In the genomic region with DNA sequence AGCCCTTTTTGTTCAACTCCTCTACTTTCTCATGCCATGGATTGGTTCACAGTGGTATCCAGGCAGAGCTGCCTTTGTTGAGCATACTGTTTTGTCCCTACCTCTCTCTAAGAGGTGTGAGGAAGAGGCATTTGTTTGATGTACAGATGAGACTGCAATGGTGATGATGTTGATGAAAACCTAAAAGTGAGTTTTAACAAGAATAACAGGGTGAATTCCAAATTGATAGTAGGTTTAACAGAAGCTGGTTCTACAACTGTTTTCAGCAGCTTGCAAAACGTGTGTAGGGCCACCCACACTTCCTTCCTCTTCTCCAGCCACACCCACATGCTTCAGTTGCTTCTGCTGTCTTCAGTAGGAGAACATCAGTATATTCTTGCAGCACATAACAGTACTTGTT, we compare ENCODE assay signal across 8 cellular contexts.
DNase-seq lines count a peak whose midpoint lies in the region; ATAC-seq and TF ChIP-seq lines count a peak whose summit lies in the region.

No MANE protein-coding gene starts in this region.

- no peak for TF ChIP-seq CTCF in cardiac fibroblast (IDR thresholded peaks at IDR 0.05; ENCODE audit: low read depth, low read length)

- no peak overlapping the region for H3K4me3 ChIP-seq in cardiac fibroblast (replicated peaks in 1 of 2; ENCODE audit: low read depth in 2 of 2, low read length in 2 of 2)

- DNase-seq in T-helper 1 cell: peak; percentile 33 to 87 (median 48)
- peak; percentile 46 to 52 for DNase-seq in cardiac fibroblast (ENCODE audit: low read depth in 2 of 2)
- DNase-seq in stimulated activated CD4-positive, alpha-beta T cell treated with anti-CD3 and anti-CD28 coated beads, TNF-alpha, amount 100 ng/mL, for 24 hours (ENCODE audit: low read depth in 3 of 3): peak in 2 of 3 experiments; percentile 16 to 29
- DNase-seq in SW480 (ENCODE audit: low spot score): no peak
- DNase-seq in NCI-H187 (lab: John Stamatoyannopoulos, UW): no peak

- ATAC-seq in GM18909 (IDR thresholded peaks at IDR 0.05; ENCODE audit: poor library complexity, unreplicated experiment): peak; percentile 74
- peak; percentile 77 for ATAC-seq in HG03045 (IDR thresholded peaks at IDR 0.05; ENCODE audit: unreplicated experiment)
- no peak for ATAC-seq in HG03457 (IDR thresholded peaks at IDR 0.05; ENCODE audit: unreplicated experiment)

Comparison
In these comparisons a context has a peak if more than half of its experiments do, and no peak if none do; other contexts are left out.
1. DNase-seq: peak in T-helper 1 cell (5 of 5), cardiac fibroblast (2 of 2) and stimulated activated CD4-positive, alpha-beta T cell treated with anti-CD3 and anti-CD28 coated beads, TNF-alpha, amount 100 ng/mL, for 24 hours (2 of 3); none in SW480 (single experiment) and NCI-H187 (0 of 2).